1 cellular context compared by ENCODE assay signal in the genomic region with DNA sequence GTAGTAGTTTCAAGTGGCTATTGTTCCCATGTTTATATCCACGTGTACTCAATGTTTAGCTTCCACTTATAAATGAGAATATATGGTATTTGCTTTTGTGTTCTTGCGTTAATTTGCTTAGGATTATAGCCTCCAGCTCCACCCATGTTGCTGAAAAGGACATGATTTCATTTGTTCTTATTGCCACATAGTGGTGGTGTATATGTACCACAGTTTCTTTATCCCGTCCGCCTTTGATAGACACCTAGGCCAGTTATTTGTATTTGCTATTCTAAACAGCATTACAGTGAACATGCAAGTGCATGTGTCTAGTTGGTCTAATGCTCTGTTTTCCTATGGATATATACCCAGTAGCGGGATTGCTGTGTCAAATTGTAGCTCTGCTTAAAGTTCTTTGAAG.
TF ChIP-seq lines count a peak whose summit lies in the region.

No MANE protein-coding gene starts in this region.

TF ChIP-seq in HCT116, 20 proteins besides CTCF, POLR2A, EP300 and RAD21 (continued from another document):
- TF ChIP-seq, protein P1, sequence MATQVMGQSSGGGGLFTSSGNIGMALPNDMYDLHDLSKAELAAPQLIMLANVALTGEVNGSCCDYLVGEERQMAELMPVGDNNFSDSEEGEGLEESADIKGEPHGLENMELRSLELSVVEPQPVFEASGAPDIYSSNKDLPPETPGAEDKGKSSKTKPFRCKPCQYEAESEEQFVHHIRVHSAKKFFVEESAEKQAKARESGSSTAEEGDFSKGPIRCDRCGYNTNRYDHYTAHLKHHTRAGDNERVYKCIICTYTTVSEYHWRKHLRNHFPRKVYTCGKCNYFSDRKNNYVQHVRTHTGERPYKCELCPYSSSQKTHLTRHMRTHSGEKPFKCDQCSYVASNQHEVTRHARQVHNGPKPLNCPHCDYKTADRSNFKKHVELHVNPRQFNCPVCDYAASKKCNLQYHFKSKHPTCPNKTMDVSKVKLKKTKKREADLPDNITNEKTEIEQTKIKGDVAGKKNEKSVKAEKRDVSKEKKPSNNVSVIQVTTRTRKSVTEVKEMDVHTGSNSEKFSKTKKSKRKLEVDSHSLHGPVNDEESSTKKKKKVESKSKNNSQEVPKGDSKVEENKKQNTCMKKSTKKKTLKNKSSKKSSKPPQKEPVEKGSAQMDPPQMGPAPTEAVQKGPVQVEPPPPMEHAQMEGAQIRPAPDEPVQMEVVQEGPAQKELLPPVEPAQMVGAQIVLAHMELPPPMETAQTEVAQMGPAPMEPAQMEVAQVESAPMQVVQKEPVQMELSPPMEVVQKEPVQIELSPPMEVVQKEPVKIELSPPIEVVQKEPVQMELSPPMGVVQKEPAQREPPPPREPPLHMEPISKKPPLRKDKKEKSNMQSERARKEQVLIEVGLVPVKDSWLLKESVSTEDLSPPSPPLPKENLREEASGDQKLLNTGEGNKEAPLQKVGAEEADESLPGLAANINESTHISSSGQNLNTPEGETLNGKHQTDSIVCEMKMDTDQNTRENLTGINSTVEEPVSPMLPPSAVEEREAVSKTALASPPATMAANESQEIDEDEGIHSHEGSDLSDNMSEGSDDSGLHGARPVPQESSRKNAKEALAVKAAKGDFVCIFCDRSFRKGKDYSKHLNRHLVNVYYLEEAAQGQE (IDR thresholded peaks at IDR 0.05; ENCODE audit: low read depth) = no peak
- TF ChIP-seq POLR2AphosphoS5 (IDR thresholded peaks at IDR 0.05; ENCODE audit: low read depth, low read length) (0 out of 2 replicates have a peak, but pooled peaks have one; percentile 5), SIN3A (IDR thresholded peaks at IDR 0.05; ENCODE audit: low read depth) (no peak)
